2 cellular contexts compared by ENCODE assay signal in the genomic region with DNA sequence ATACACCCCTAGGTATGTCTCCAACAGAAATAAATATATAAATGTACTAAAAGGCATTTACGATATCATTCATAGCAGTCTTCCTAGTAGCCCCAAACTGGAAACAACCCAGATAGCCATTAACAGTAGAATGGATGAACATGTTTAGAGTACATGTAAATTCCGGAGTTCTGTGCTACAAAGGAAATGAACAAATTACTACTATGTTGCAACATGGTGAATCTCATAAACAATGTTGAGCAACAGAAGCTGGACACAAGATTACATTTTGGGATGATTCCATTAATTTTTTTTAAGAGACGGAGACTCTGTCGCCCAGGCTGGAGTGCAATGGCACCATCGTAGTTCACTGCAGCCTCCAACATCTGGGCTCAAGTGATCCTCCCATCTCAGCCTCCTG.
TF ChIP-seq lines count a peak whose summit lies in the region.

No MANE protein-coding gene starts in this region.

TF ChIP-seq in K562, 482 proteins besides CTCF, POLR2A, EP300 and RAD21:
- TF ChIP-seq CEBPB (tag; IDR thresholded peaks at IDR 0.05) (peak; percentile 46; the same call in 1 of the 2 replicates), CEBPG (CRISPR knock-in tag; IDR thresholded peaks at IDR 0.05) (no peak), CEBPG (tag; conservative IDR thresholded peaks at IDR 0.05 in 1 of 2, IDR thresholded peaks at IDR 0.05 in 1 of 2) (peak; percentile 47 to 66), ZNF583 (CRISPR knock-in tag; IDR thresholded peaks at IDR 0.05) (no peak)

TF ChIP-seq in HepG2, 621 proteins besides CTCF, POLR2A, EP300 and RAD21:
- TF ChIP-seq TAF1 (CRISPR knock-in tag; IDR thresholded peaks at IDR 0.05) (no peak), HNRNPL (IDR thresholded peaks at IDR 0.05; ENCODE audit: low read depth, low read length) (no peak), ATF1 (CRISPR knock-in tag; IDR thresholded peaks at IDR 0.05) (no peak), ZNF644 (CRISPR knock-in tag; IDR thresholded peaks at IDR 0.05; ENCODE audit: low read depth) (no peak), PTBP1 (IDR thresholded peaks at IDR 0.05; ENCODE audit: low read depth, low read length, poor library complexity, severe bottlenecking) (no peak), ZNF333 (CRISPR knock-in tag; IDR thresholded peaks at IDR 0.05; ENCODE audit: borderline replicate concordance) (no peak), HNF4A (CRISPR knock-in tag; IDR thresholded peaks at IDR 0.05) (no peak), ZFAT (CRISPR knock-in tag; conservative IDR thresholded peaks at IDR 0.05) (no peak), MAFF (IDR thresholded peaks at IDR 0.05; ENCODE audit: low read depth, low read length) (no peak), CEBPB (IDR thresholded peaks at IDR 0.05; ENCODE audit: borderline replicate concordance, low read depth, low read length) (peak; percentile 67; the same call in 1 of the 2 replicates), BORCS8-MEF2B (CRISPR knock-in tag; IDR thresholded peaks at IDR 0.05) (no peak), BRD4 (CRISPR knock-in tag; IDR thresholded peaks at IDR 0.05) (no peak), NCOR1 (IDR thresholded peaks at IDR 0.05; ENCODE audit: borderline replicate concordance, low read length) (no peak), FLYWCH1 (CRISPR knock-in tag; IDR thresholded peaks at IDR 0.05) (no peak)
- TF ChIP-seq, protein P1, sequence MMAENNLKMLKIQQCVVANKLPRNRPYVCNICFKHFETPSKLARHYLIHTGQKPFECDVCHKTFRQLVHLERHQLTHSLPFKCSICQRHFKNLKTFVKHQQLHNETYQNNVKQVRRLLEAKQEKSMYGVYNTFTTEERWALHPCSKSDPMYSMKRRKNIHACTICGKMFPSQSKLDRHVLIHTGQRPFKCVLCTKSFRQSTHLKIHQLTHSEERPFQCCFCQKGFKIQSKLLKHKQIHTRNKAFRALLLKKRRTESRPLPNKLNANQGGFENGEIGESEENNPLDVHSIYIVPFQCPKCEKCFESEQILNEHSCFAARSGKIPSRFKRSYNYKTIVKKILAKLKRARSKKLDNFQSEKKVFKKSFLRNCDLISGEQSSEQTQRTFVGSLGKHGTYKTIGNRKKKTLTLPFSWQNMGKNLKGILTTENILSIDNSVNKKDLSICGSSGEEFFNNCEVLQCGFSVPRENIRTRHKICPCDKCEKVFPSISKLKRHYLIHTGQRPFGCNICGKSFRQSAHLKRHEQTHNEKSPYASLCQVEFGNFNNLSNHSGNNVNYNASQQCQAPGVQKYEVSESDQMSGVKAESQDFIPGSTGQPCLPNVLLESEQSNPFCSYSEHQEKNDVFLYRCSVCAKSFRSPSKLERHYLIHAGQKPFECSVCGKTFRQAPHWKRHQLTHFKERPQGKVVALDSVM (CRISPR knock-in tag; IDR thresholded peaks at IDR 0.05) = 0 out of 2 replicates have a peak, but pooled peaks have one; percentile 17
- TF ChIP-seq, protein P2, sequence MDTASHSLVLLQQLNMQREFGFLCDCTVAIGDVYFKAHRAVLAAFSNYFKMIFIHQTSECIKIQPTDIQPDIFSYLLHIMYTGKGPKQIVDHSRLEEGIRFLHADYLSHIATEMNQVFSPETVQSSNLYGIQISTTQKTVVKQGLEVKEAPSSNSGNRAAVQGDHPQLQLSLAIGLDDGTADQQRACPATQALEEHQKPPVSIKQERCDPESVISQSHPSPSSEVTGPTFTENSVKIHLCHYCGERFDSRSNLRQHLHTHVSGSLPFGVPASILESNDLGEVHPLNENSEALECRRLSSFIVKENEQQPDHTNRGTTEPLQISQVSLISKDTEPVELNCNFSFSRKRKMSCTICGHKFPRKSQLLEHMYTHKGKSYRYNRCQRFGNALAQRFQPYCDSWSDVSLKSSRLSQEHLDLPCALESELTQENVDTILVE (CRISPR knock-in tag; IDR thresholded peaks at IDR 0.05) = no peak
- TF ChIP-seq, protein P3, sequence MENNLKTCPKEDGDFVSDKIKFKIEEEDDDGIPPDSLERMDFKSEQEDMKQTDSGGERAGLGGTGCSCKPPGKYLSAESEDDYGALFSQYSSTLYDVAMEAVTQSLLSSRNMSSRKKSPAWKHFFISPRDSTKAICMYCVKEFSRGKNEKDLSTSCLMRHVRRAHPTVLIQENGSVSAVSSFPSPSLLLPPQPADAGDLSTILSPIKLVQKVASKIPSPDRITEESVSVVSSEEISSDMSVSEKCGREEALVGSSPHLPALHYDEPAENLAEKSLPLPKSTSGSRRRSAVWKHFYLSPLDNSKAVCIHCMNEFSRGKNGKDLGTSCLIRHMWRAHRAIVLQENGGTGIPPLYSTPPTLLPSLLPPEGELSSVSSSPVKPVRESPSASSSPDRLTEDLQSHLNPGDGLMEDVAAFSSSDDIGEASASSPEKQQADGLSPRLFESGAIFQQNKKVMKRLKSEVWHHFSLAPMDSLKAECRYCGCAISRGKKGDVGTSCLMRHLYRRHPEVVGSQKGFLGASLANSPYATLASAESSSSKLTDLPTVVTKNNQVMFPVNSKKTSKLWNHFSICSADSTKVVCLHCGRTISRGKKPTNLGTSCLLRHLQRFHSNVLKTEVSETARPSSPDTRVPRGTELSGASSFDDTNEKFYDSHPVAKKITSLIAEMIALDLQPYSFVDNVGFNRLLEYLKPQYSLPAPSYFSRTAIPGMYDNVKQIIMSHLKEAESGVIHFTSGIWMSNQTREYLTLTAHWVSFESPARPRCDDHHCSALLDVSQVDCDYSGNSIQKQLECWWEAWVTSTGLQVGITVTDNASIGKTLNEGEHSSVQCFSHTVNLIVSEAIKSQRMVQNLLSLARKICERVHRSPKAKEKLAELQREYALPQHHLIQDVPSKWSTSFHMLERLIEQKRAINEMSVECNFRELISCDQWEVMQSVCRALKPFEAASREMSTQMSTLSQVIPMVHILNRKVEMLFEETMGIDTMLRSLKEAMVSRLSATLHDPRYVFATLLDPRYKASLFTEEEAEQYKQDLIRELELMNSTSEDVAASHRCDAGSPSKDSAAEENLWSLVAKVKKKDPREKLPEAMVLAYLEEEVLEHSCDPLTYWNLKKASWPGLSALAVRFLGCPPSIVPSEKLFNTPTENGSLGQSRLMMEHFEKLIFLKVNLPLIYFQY (CRISPR knock-in tag; IDR thresholded peaks at IDR 0.05; ENCODE audit: borderline replicate concordance) = no peak
